ENCODE assay signal across 1 cellular context in genomic region chr19:1406818-1407661, GRCh38.
TF ChIP-seq lines count a peak whose summit lies in the region.

DAZAP1 (plus strand) TSS chr19:1407586; CDS start chr19:1407774, 188 bp downstream.

TF ChIP-seq in HepG2, 621 proteins besides CTCF, POLR2A, EP300 and RAD21 (continued from another document and continues in another):
- TF ChIP-seq HMGXB3 (CRISPR knock-in tag; IDR thresholded peaks at IDR 0.05; ENCODE audit: borderline replicate concordance) (no peak), ZNF605 (CRISPR knock-in tag; IDR thresholded peaks at IDR 0.05) (no peak), TFE3 (CRISPR knock-in tag; IDR thresholded peaks at IDR 0.05) (peak; percentile 35; the same call in 1 of the 2 replicates), HMG20A (CRISPR knock-in tag; IDR thresholded peaks at IDR 0.05; ENCODE audit: borderline replicate concordance) (no peak), ZSCAN29 (CRISPR knock-in tag; conservative IDR thresholded peaks at IDR 0.05) (no peak), KDM5B (CRISPR knock-in tag; IDR thresholded peaks at IDR 0.05; ENCODE audit: borderline replicate concordance) (no peak), RBM39 (IDR thresholded peaks at IDR 0.05; ENCODE audit: low read depth, low read length, poor library complexity, severe bottlenecking) (no peak), BORCS8-MEF2B (CRISPR knock-in tag; IDR thresholded peaks at IDR 0.05) (no peak), ZNF546 (CRISPR knock-in tag; conservative IDR thresholded peaks at IDR 0.05) (no peak; the same call in 1 of the 2 replicates), ZNF598 (CRISPR knock-in tag; IDR thresholded peaks at IDR 0.05; ENCODE audit: borderline replicate concordance) (no peak), ZNF235 (CRISPR knock-in tag; IDR thresholded peaks at IDR 0.05; ENCODE audit: borderline replicate concordance) (peak; percentile 65; the same call in 1 of the 2 replicates), TIGD3 (CRISPR knock-in tag; IDR thresholded peaks at IDR 0.05; ENCODE audit: borderline replicate concordance) (no peak), PCBP2 (optimal IDR thresholded peaks at IDR 0.05; ENCODE audit: low read depth, low read length, poor library complexity, severe bottlenecking) (no peak), NFE2 (CRISPR knock-in tag; IDR thresholded peaks at IDR 0.05) (no peak), MED13 (CRISPR knock-in tag; IDR thresholded peaks at IDR 0.05) (0 out of 2 replicates have a peak, but pooled peaks have one; percentile 20), SOX13 (IDR thresholded peaks at IDR 0.05) (no peak), SOX13 (CRISPR knock-in tag; conservative IDR thresholded peaks at IDR 0.05 in 1 of 2, IDR thresholded peaks at IDR 0.05 in 1 of 2) (0 out of 4 replicates have a peak, but pooled peaks of 1 of the 2 experiments have one; percentile 14), SP1 (IDR thresholded peaks at IDR 0.05) (no peak), SP1 (CRISPR knock-in tag; IDR thresholded peaks at IDR 0.05) (peak; percentile 99), JUNB (CRISPR knock-in tag; IDR thresholded peaks at IDR 0.05; ENCODE audit: borderline replicate concordance) (no peak), FOXO1 (CRISPR knock-in tag; IDR thresholded peaks at IDR 0.05) (no peak), ZNF615 (CRISPR knock-in tag; IDR thresholded peaks at IDR 0.05; ENCODE audit: borderline replicate concordance) (no peak), ZNF644 (CRISPR knock-in tag; IDR thresholded peaks at IDR 0.05; ENCODE audit: low read depth) (no peak), TCF7L2 (IDR thresholded peaks at IDR 0.05; ENCODE audit: low read depth, low read length) (no peak), ARID3A (IDR thresholded peaks at IDR 0.05; ENCODE audit: low read depth, low read length) (no peak), HNRNPUL1 (IDR thresholded peaks at IDR 0.05; ENCODE audit: low read depth, low read length) (no peak), ZNF468 (CRISPR knock-in tag; IDR thresholded peaks at IDR 0.05) (no peak), TCF12 (IDR thresholded peaks at IDR 0.05) (no peak), TCF12 (CRISPR knock-in tag; IDR thresholded peaks at IDR 0.05) (no peak), ZNF576 (CRISPR knock-in tag; IDR thresholded peaks at IDR 0.05) (no peak), NCOA1 (CRISPR knock-in tag; IDR thresholded peaks at IDR 0.05) (no peak), MTA3 (CRISPR knock-in tag; IDR thresholded peaks at IDR 0.05) (no peak), ZNF883 (CRISPR knock-in tag; IDR thresholded peaks at IDR 0.05; ENCODE audit: not compliant biosample characterization) (no peak), ZBTB44 (CRISPR knock-in tag; IDR thresholded peaks at IDR 0.05) (no peak), MYPOP (CRISPR knock-in tag; IDR thresholded peaks at IDR 0.05) (0 out of 2 replicates have a peak, but pooled peaks have one; percentile 72), ZNF609 (CRISPR knock-in tag; IDR thresholded peaks at IDR 0.05; ENCODE audit: borderline replicate concordance) (no peak), ZNF260 (CRISPR knock-in tag; IDR thresholded peaks at IDR 0.05; ENCODE audit: borderline replicate concordance, low read depth) (no peak), ZNF441 (CRISPR knock-in tag; IDR thresholded peaks at IDR 0.05; ENCODE audit: borderline replicate concordance) (peak; percentile 89), ZNF30 (CRISPR knock-in tag; IDR thresholded peaks at IDR 0.05) (no peak), SCMH1 (CRISPR knock-in tag; IDR thresholded peaks at IDR 0.05; ENCODE audit: borderline replicate concordance) (no peak), ZNF17 (CRISPR knock-in tag; IDR thresholded peaks at IDR 0.05) (no peak), ATF7-NPFF (CRISPR knock-in tag; IDR thresholded peaks at IDR 0.05; ENCODE audit: low read depth) (peak; percentile 65), HNF4G (IDR thresholded peaks at IDR 0.05; ENCODE audit: borderline replicate concordance, low read depth, low read length) (no peak), HNF4G (CRISPR knock-in tag; IDR thresholded peaks at IDR 0.05; ENCODE audit: borderline replicate concordance, low read depth) (no peak), ZNF563 (CRISPR knock-in tag; IDR thresholded peaks at IDR 0.05) (no peak)
